Comparison of ENCODE assay signal across 2 cellular contexts in genomic region chr2:83991992-83992391, GRCh38.
TF ChIP-seq lines count a peak whose summit lies in the region.

No MANE protein-coding gene starts in this region.

TF ChIP-seq in H1, 55 proteins besides CTCF, POLR2A, EP300 and RAD21:
- TF ChIP-seq HDAC2 (IDR thresholded peaks at IDR 0.05; ENCODE audit: borderline replicate concordance in 1 of 2, low read depth in 2 of 2, low read length in 2 of 2) (no peak), KDM5A (IDR thresholded peaks at IDR 0.05; ENCODE audit: low read length) (no peak), GTF2F1 (IDR thresholded peaks at IDR 0.05; ENCODE audit: borderline replicate concordance, low read depth, low read length) (no peak), FOSL1 (IDR thresholded peaks at IDR 0.05; ENCODE audit: insufficient read depth, low read depth, low read length) (no peak), SP2 (IDR thresholded peaks at IDR 0.05; ENCODE audit: low read length) (no peak), BACH1 (IDR thresholded peaks at IDR 0.05; ENCODE audit: low read length) (no peak), CHD1 (IDR thresholded peaks at IDR 0.05; ENCODE audit: low read depth, low read length) (no peak), TBP (IDR thresholded peaks at IDR 0.05; ENCODE audit: low read depth, low read length) (no peak)

TF ChIP-seq in WTC11, 78 proteins besides CTCF, POLR2A, EP300 and RAD21:
- no peak for TF ChIP-seq ZNF281 (CRISPR knock-in tag; IDR thresholded peaks at IDR 0.05)
- TF ChIP-seq ZBTB43 (CRISPR knock-in tag; IDR thresholded peaks at IDR 0.05): no peak
- no peak for TF ChIP-seq PRRX2 (CRISPR knock-in tag; IDR thresholded peaks at IDR 0.05)
- no peak for TF ChIP-seq ARID4B (CRISPR knock-in tag; IDR thresholded peaks at IDR 0.05; ENCODE audit: borderline replicate concordance)
- TF ChIP-seq ERG (CRISPR knock-in tag; IDR thresholded peaks at IDR 0.05): no peak
